In genomic region chr17:80919331-80920284, GRCh38 we compare ENCODE assay signal across 19 cellular contexts.
A peak's percentile ranks its signal among the peaks of the same experiment; 100 is the strongest.
DNase-seq lines count a peak whose midpoint lies in the region; ATAC-seq, FAIRE-seq and TF ChIP-seq lines count a peak whose summit lies in the region.
"Had no signal": no experiment of that assay in that cellular context is flagged by ENCODE, and none has a peak within 500 bp of the region (broad histone marks: within the 10 kb centered on the region; RNA-seq: fewer than 3 reads in every experiment).

No MANE protein-coding gene starts in this region.

- no peak overlapping the region for H2BK12ac ChIP-seq in neuronal stem cell (ENCODE audit: low read length)

- H3K27me3 Mint-ChIP-seq in astrocyte (ENCODE audit: low read depth, unreplicated experiment), result no peaks in the 10 kb centered on the region
- H3K27me3 Mint-ChIP-seq: activated naive CD8-positive, alpha-beta T cell treated with anti-CD3 and anti-CD28 coated beads, Interleukin-2, amount 10 ng/mL, durations not matched to agents 7 days and 5 days; CD4-positive, CD25-positive, alpha-beta regulatory T cell; stimulated activated naive CD8-positive, alpha-beta T cell treated with anti-CD3 and anti-CD28 coated beads, Interleukin-15, Interleukin-2, amounts not matched to agents 100 ng/mL and 50 ng/mL, for 24 hours; T-helper 17 cell had no signal

- H2BK120ac ChIP-seq in neuronal stem cell (ENCODE audit: low read depth, low read length), result no peak overlapping the region

- H3K27ac ChIP-seq in astrocyte (ENCODE audit: low read depth, low read length) (peak overlapping the region; percentile 51), gastroesophageal sphincter (peak overlapping the region in 3 of 4 donors; percentile 35 to 67 (median 64)), neuronal stem cell (replicated peaks; ENCODE audit: low read length) (no peak overlapping the region), testis (peak overlapping the region in 1 of 2 donors; percentile 19)
- H3K27ac ChIP-seq: epithelial cell of prostate had no signal

- no peak for TF ChIP-seq EP300 in gastroesophageal sphincter (IDR thresholded peaks at IDR 0.05)

- H3K4me1 Mint-ChIP-seq in astrocyte (ENCODE audit: low read depth, unreplicated experiment), result no peaks in the 10 kb centered on the region
- H3K4me1 Mint-ChIP-seq: activated naive CD8-positive, alpha-beta T cell treated with anti-CD3 and anti-CD28 coated beads, Interleukin-2, amount 10 ng/mL, durations not matched to agents 7 days and 5 days; natural killer cell; T-helper 17 cell had no signal

- no peaks in the 10 kb centered on the region for H3K36me3 ChIP-seq in astrocyte (ENCODE audit: insufficient read depth, low read length)
- H3K36me3 ChIP-seq in gastroesophageal sphincter, result peaks cover 0 to 74% of the 10 kb centered on the region in 2 donors
- peaks cover 10 to 49% of the 10 kb centered on the region in 2 donors for H3K36me3 ChIP-seq in neuronal stem cell (replicated peaks in 1 of 2; ENCODE audit: control insufficient read depth in 2 of 2, insufficient read depth in 2 of 2, low read length in 2 of 2)
- no peaks in the 10 kb centered on the region for H3K36me3 ChIP-seq in testis (ENCODE audit: low read depth, missing control alignments)
- 0 out of 2 replicates have a peak, but pooled peaks cover 5% of the 10 kb centered on the region for H3K36me3 ChIP-seq in HAP-1 (replicated peaks)

- TF ChIP-seq CTCF in astrocyte (IDR thresholded peaks at IDR 0.05; ENCODE audit: insufficient read depth, low read depth, low read length), result no peak
- TF ChIP-seq CTCF in gastroesophageal sphincter (IDR thresholded peaks at IDR 0.05), result no peak
- TF ChIP-seq CTCF in testis (IDR thresholded peaks at IDR 0.05), result no peak

- peak overlapping the region; percentile 82 for H2BK5ac ChIP-seq in neuronal stem cell (ENCODE audit: low read length)

- intact Hi-C loops in testis (cut with DNase I; ENCODE audit: low total_unique reads), result no loop called here

- H3K4me1 ChIP-seq in astrocyte (ENCODE audit: insufficient read depth, low read length) (peaks cover 21% of the 10 kb centered on the region), gastroesophageal sphincter (peaks cover 0 to 16% (median 4%) of the 10 kb centered on the region in 3 donors), neuronal stem cell (ENCODE audit: control insufficient read depth in 2 of 2, insufficient read depth in 1 of 2, low read depth in 1 of 2, low read length in 2 of 2) (peaks cover 0 to 2% of the 10 kb centered on the region in 2 donors), testis (peaks cover 29% of the 10 kb centered on the region), HAP-1 (no peaks in the 10 kb centered on the region)

- peak overlapping the region; percentile 43 for H4K8ac ChIP-seq in neuronal stem cell (ENCODE audit: low read depth, low read length)

- peak overlapping the region; percentile 48 for H3K9ac ChIP-seq in astrocyte (ENCODE audit: low read length)
- peak overlapping the region; percentile 50 for H3K9ac ChIP-seq in neuronal stem cell (ENCODE audit: low read depth, low read length, poor library complexity)

- H2AFZ ChIP-seq in astrocyte (ENCODE audit: low read depth, low read length) (no peak overlapping the region), neuronal stem cell (ENCODE audit: low read length) (no peak overlapping the region)

- H4K91ac ChIP-seq in neuronal stem cell (ENCODE audit: low read depth, low read length, poor library complexity), result no peak overlapping the region

- H3K36me3 Mint-ChIP-seq in astrocyte (ENCODE audit: low read depth, unreplicated experiment), result peaks cover 24% of the 10 kb centered on the region
- H3K36me3 Mint-ChIP-seq: natural killer cell had no signal

- no peaks in the 10 kb centered on the region for H4K20me1 ChIP-seq in astrocyte (ENCODE audit: insufficient read depth, low read length)

- H3K23ac ChIP-seq in neuronal stem cell (ENCODE audit: low read depth, low read length, poor library complexity), result peak overlapping the region; percentile 80

- H3K4me2 ChIP-seq in astrocyte (ENCODE audit: low read length) (peak overlapping the region; percentile 63), neuronal stem cell (ENCODE audit: insufficient read depth, low read length, poor library complexity, severe bottlenecking) (no peak overlapping the region)

- H3K9me3 ChIP-seq in astrocyte (ENCODE audit: insufficient read depth, low read depth, low read length) (peaks cover 4% of the 10 kb centered on the region), gastroesophageal sphincter (no peaks in the 10 kb centered on the region), neuronal stem cell (replicated peaks in 1 of 2; ENCODE audit: control insufficient read depth in 2 of 2, insufficient read depth in 1 of 2, low read depth in 1 of 2, low read length in 2 of 2) (peaks cover 8 to 13% of the 10 kb centered on the region in 2 donors), testis (no peaks in the 10 kb centered on the region), HAP-1 (no peaks in the 10 kb centered on the region)

- no peak for TF ChIP-seq POLR2A in gastroesophageal sphincter (IDR thresholded peaks at IDR 0.05)
- TF ChIP-seq POLR2A in testis (IDR thresholded peaks at IDR 0.05), result no peak

- FAIRE-seq in astrocyte (lab: Jason Lieb, UNC), result no peak
- FAIRE-seq: H54 had no signal

- H3K27ac Mint-ChIP-seq in astrocyte (ENCODE audit: unreplicated experiment), result peak overlapping the region; percentile 26
- H3K27ac Mint-ChIP-seq: activated naive CD8-positive, alpha-beta T cell treated with anti-CD3 and anti-CD28 coated beads, Interleukin-2, amount 10 ng/mL, durations not matched to agents 7 days and 5 days; natural killer cell; stimulated activated naive CD8-positive, alpha-beta T cell treated with anti-CD3 and anti-CD28 coated beads, Interleukin-15, Interleukin-2, amounts not matched to agents 100 ng/mL and 50 ng/mL, for 24 hours; T-helper 17 cell had no signal

- H3K4me3 Mint-ChIP-seq in astrocyte (ENCODE audit: unreplicated experiment), result no peak overlapping the region
- H3K4me3 Mint-ChIP-seq: activated naive CD8-positive, alpha-beta T cell treated with anti-CD3 and anti-CD28 coated beads, Interleukin-2, amount 10 ng/mL, durations not matched to agents 7 days and 5 days; CD4-positive, CD25-positive, alpha-beta regulatory T cell; natural killer cell; stimulated activated naive CD8-positive, alpha-beta T cell treated with anti-CD3 and anti-CD28 coated beads, Interleukin-15, Interleukin-2, amounts not matched to agents 100 ng/mL and 50 ng/mL, for 24 hours; T-helper 17 cell had no signal

- H3K27me3 ChIP-seq in astrocyte (ENCODE audit: insufficient read depth, low read length) (no peaks in the 10 kb centered on the region), gastroesophageal sphincter (no peaks in the 10 kb centered on the region), neuronal stem cell (ENCODE audit: control insufficient read depth in 3 of 3, insufficient read depth in 3 of 3, low read depth in 1 of 3, low read length in 3 of 3) (no peaks in the 10 kb centered on the region), testis (no peaks in the 10 kb centered on the region), HAP-1 (ENCODE audit: low read depth) (no peaks in the 10 kb centered on the region)

- H3K4ac ChIP-seq in neuronal stem cell (ENCODE audit: low read length), result peak overlapping the region; percentile 76

- no peaks in the 10 kb centered on the region for H3K79me2 ChIP-seq in astrocyte (ENCODE audit: insufficient read depth, low read length)

- no peak overlapping the region for H2AK5ac ChIP-seq in neuronal stem cell (ENCODE audit: low read depth, low read length)

- no peak overlapping the region for H3K4me3 ChIP-seq in astrocyte (ENCODE audit: insufficient read depth, low read depth, low read length)
- no peak overlapping the region for H3K4me3 ChIP-seq in gastroesophageal sphincter
- H3K4me3 ChIP-seq in neuronal stem cell (ENCODE audit: low read length in 2 of 2), result no peak overlapping the region
- H3K4me3 ChIP-seq in testis, result no peak overlapping the region
- H3K4me3 ChIP-seq in HAP-1, result no peak overlapping the region

- DNase-seq in astrocyte (ENCODE audit: low read depth) (no peak), neuronal stem cell (ENCODE audit: low spot score) (no peak), testis (peak; percentile 52), HAP-1 (ENCODE audit: low spot score in 2 of 2) (no peak), epidermal melanocyte (ENCODE audit: insufficient read length, low spot score) (no peak)
- DNase-seq: activated CD4-positive, CD25-positive, alpha-beta regulatory T cell treated with anti-CD3 and anti-CD28 coated beads, Interleukin-2, amount 50 U/mL, for 72 hours; activated CD8-positive, alpha-beta memory T cell treated with anti-CD3 and anti-CD28 coated beads, Interleukin-2, amount 50 U/mL, for 4 hours; activated naive CD8-positive, alpha-beta T cell treated with anti-CD3 and anti-CD28 coated beads, Interleukin-2, amount 10 ng/mL, durations not matched to agents 7 days and 5 days; CD4-positive, CD25-positive, alpha-beta regulatory T cell; cerebellar nuclear complex; natural killer cell; NCI-H2081 treated with DMSO at 0.1 percent for 48 hours; T-helper 17 cell had no signal

- in situ Hi-C loops in HAP-1 (cut with MboI; ENCODE audit: low sequenced_read_pairs), result no loop called here

- H3K14ac ChIP-seq in neuronal stem cell (ENCODE audit: low read length), result peak overlapping the region; percentile 38

- 15 to 64% methylated on average over 7 to 10 of the region's 33 CpGs for WGBS in gastroesophageal sphincter (ENCODE audit: low coverage in 1 of 2), 2 donors
- no CpG with 5 or more reads among the region's 33 CpGs for WGBS in neuronal stem cell (ENCODE audit: extremely low coverage in 2 of 2, insufficient read length in 2 of 2, insufficient replicate concordance in 1 of 2), 2 donors
- 56 to 68% methylated on average over 26 to 33 of the region's 33 CpGs for WGBS in testis, 2 donors

- H3K18ac ChIP-seq in neuronal stem cell (ENCODE audit: low read length), result no peak overlapping the region

- no peak overlapping the region for H2BK15ac ChIP-seq in neuronal stem cell (ENCODE audit: low read length)

- H3K9me3 Mint-ChIP-seq in astrocyte (ENCODE audit: unreplicated experiment), result peaks cover 3% of the 10 kb centered on the region
- H3K9me3 Mint-ChIP-seq: activated naive CD8-positive, alpha-beta T cell treated with anti-CD3 and anti-CD28 coated beads, Interleukin-2, amount 10 ng/mL, durations not matched to agents 7 days and 5 days; CD4-positive, CD25-positive, alpha-beta regulatory T cell; natural killer cell; stimulated activated naive CD8-positive, alpha-beta T cell treated with anti-CD3 and anti-CD28 coated beads, Interleukin-15, Interleukin-2, amounts not matched to agents 100 ng/mL and 50 ng/mL, for 24 hours had no signal

- ATAC-seq in gastroesophageal sphincter, result peak; percentile 31
- ATAC-seq in GM21390 (IDR thresholded peaks at IDR 0.05; ENCODE audit: unreplicated experiment), result no peak
- ATAC-seq: left lobe of liver, natural killer cell, T-helper 17 cell had no signal

- H3K79me1 ChIP-seq in neuronal stem cell (ENCODE audit: low read depth, low read length), result peaks cover 3% of the 10 kb centered on the region
